In genomic region chr6:128112494-128112893, GRCh38 we compare ENCODE assay signal across 1 cellular context.
TF ChIP-seq lines count a peak whose summit lies in the region.

No MANE protein-coding gene starts in this region.

TF ChIP-seq in SK-N-SH, 30 proteins besides CTCF, POLR2A, EP300 and RAD21 (continued from another document):
- TF ChIP-seq IRF3 (IDR thresholded peaks at IDR 0.05; ENCODE audit: low read depth, low read length) (no peak), REST (IDR thresholded peaks at IDR 0.05; ENCODE audit: low read depth, low read length) (no peak), POLR2AphosphoS5 (IDR thresholded peaks at IDR 0.05; ENCODE audit: low read depth, low read length) (no peak), MXI1 (IDR thresholded peaks at IDR 0.05; ENCODE audit: low read depth, low read length) (no peak), FOXJ3 (CRISPR knock-in tag; IDR thresholded peaks at IDR 0.05) (no peak), FOXM1 (IDR thresholded peaks at IDR 0.05; ENCODE audit: low read depth) (no peak)
